Comparison of ENCODE assay signal across 8 cellular contexts in the genomic region with DNA sequence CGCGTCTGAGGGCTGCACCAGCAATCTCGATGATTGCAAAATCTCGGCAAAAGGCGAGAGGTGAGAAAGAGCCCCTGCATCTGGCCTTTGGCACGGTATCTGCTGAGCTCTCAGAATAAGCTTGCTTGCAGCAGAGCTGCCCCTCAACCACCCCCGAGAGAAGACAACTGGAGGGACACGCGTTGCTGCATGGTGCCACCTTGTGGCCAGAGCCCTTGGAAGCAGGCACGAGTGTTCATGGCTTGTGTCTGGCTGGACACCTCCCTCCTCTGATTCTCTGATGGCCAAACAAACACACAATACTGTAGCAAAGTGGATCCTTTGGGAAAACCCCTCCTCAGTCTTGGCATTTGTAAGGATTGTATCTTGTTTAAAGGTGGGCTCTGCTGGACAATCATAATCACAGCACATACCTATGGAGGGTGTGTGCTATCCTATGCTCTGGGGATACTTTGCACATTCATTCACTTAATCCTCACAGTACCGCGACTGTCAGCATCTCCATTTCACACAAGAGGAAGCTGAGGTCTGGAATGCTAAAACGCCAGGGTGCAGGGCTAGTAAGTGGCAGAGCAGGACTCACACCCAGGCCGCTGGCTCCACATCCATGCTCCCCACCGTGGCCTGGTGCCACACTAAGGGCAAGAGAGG.
A peak's percentile ranks its signal among the peaks of the same experiment; 100 is the strongest.
DNase-seq lines count a peak whose midpoint lies in the region; ATAC-seq and TF ChIP-seq lines count a peak whose summit lies in the region.
"Not testable (repeated sequence)": the region's sequence is repeated elsewhere in the genome, so short reads cannot be mapped to it uniquely, and the experiment has no call there.

No MANE protein-coding gene starts in this region.

- not testable (repeated sequence) for H3K4me3 Mint-ChIP-seq in WTC11; osteocyte (ENCODE audit: unreplicated experiment)

- not testable (repeated sequence) for H3K4me3 ChIP-seq in mammary epithelial cell (replicated peaks in 1 of 3; ENCODE audit: insufficient read depth in 1 of 3, low read depth in 2 of 3, low read length in 3 of 3); hepatocyte; testis

- DNase-seq in DMS79 treated with DMSO at 0.1 percent for 48 hours (lab: John Stamatoyannopoulos, UW) (peak; percentile 52), KBM-7 (peak; percentile 67), NCI-H82 (lab: John Stamatoyannopoulos, UW) (peak; percentile 90), WTC11 (ENCODE audit: low spot score) (peak; percentile 85), mammary epithelial cell (peak; percentile 36), hepatocyte (ENCODE audit: low spot score) (peak; percentile 82), osteocyte (ENCODE audit: extremely low spot score, unreplicated experiment) (peak; percentile 91), testis (peak; percentile 93)

- TF ChIP-seq CTCF in WTC11 (IDR thresholded peaks at IDR 0.05): peak; percentile 62
- peak; percentile 47 to 74 for TF ChIP-seq CTCF in mammary epithelial cell (conservative IDR thresholded peaks at IDR 0.05 in 1 of 2, IDR thresholded peaks at IDR 0.05 in 1 of 2; ENCODE audit: extremely low read depth in 1 of 2, insufficient read depth in 1 of 2, low read depth in 1 of 2, low read length in 2 of 2)
- TF ChIP-seq CTCF in hepatocyte (IDR thresholded peaks at IDR 0.05; ENCODE audit: poor library complexity): peak; percentile 74
- TF ChIP-seq CTCF in osteocyte (IDR thresholded peaks at IDR 0.05): peak; percentile 80
- TF ChIP-seq CTCF in testis (IDR thresholded peaks at IDR 0.05): peak; percentile 66 to 79 (median 72)

- H3K4me1 ChIP-seq in mammary epithelial cell (ENCODE audit: insufficient read depth, low read length); hepatocyte (ENCODE audit: insufficient read depth): not testable (repeated sequence)
- peaks cover 19% of the 10 kb centered on the region for H3K4me1 ChIP-seq in testis

- H3K27me3 Mint-ChIP-seq in WTC11 (ENCODE audit: low read depth); osteocyte (ENCODE audit: unreplicated experiment): not testable (repeated sequence)

- TF ChIP-seq POLR2A in testis (IDR thresholded peaks at IDR 0.05): not testable (repeated sequence)

- intact Hi-C loops in mammary epithelial cell (cut with micrococcal nuclease) (loop anchor here (1.0 to 5.0 kb wide), 2 partner anchors 67 to 132 kb away; a partner anchor contains a TSS), testis (cut with DNase I; ENCODE audit: low total_unique reads) (loop anchor here (5.0 kb wide), 1 partner anchor 67 kb away; no protein-coding TSS in a partner anchor)

- H3K4me2 ChIP-seq in mammary epithelial cell (ENCODE audit: insufficient read depth, low read depth, low read length); hepatocyte: not testable (repeated sequence)

- H3K27me3 ChIP-seq in mammary epithelial cell (ENCODE audit: insufficient read depth, low read length); hepatocyte; testis: not testable (repeated sequence)

- not testable (repeated sequence) for H4K20me1 ChIP-seq in mammary epithelial cell (ENCODE audit: insufficient read depth, low read length); hepatocyte (ENCODE audit: insufficient read depth, poor library complexity, severe bottlenecking)

- peaks cover 13% of the 10 kb centered on the region for H3K36me3 ChIP-seq in mammary epithelial cell (ENCODE audit: insufficient read depth, low read length)
- H3K36me3 ChIP-seq in hepatocyte (replicated peaks; ENCODE audit: insufficient read depth, low read depth); testis (ENCODE audit: low read depth, missing control alignments): not testable (repeated sequence)

- in situ Hi-C loops in KBM-7 (cut with MboI; ENCODE audit: low pct_unique_long_range_greater_than_20kb, low sequenced_read_pairs): not testable (repeated sequence)
- in situ Hi-C loops in mammary epithelial cell (cut with MboI; ENCODE audit: low sequenced_read_pairs in 2 of 2): loop anchor here in 1 of 2 donors (10.0 kb wide), 1 partner anchor 64 kb away; no protein-coding TSS in a partner anchor

- not testable (repeated sequence) for H3K79me2 ChIP-seq in mammary epithelial cell (ENCODE audit: insufficient read depth, low read length); hepatocyte

- H3K9me3 Mint-ChIP-seq in WTC11; osteocyte (ENCODE audit: unreplicated experiment): not testable (repeated sequence)

- POLR2A ChIA-PET in WTC11 (lab: Charles Lee): not testable (repeated sequence)

- not testable (repeated sequence) for BruUV-seq in mammary epithelial cell (replicated peaks; lab: Mats Ljungman, UMichigan)

- H3K9ac ChIP-seq in mammary epithelial cell (ENCODE audit: insufficient read depth, low read length): not testable (repeated sequence)

- H3K9me2 ChIP-seq in hepatocyte (replicated peaks; ENCODE audit: insufficient read depth): not testable (repeated sequence)

- H3K27ac Mint-ChIP-seq in WTC11; osteocyte (ENCODE audit: unreplicated experiment): not testable (repeated sequence)

- dilution Hi-C loops in mammary epithelial cell (cut with HindIII; ENCODE audit: low sequenced_read_pairs): loop anchor here (5.0 kb wide), 1 partner anchor 52 kb away; no protein-coding TSS in a partner anchor

- H3K4me1 Mint-ChIP-seq in WTC11: not testable (repeated sequence)
- peaks cover 58% of the 10 kb centered on the region for H3K4me1 Mint-ChIP-seq in osteocyte (ENCODE audit: unreplicated experiment)

- not testable (repeated sequence) for H3K36me3 Mint-ChIP-seq in WTC11; osteocyte (ENCODE audit: unreplicated experiment)

- 27% methylated on average over 13 of the region's 15 CpGs for WGBS in mammary epithelial cell (ENCODE audit: low coverage, missing lambda C conversion rate)
- 37% methylated on average over 15 of the region's 15 CpGs for WGBS in hepatocyte (ENCODE audit: low lambda C conversion rate, missing lambda C conversion rate)
- 29 to 38% methylated on average over 11 to 12 of the region's 15 CpGs for WGBS in testis, 2 donors

- not testable (repeated sequence) for H2AFZ ChIP-seq in mammary epithelial cell (ENCODE audit: low read depth, low read length); hepatocyte

- H3K27ac ChIP-seq in mammary epithelial cell (ENCODE audit: insufficient read depth, low read depth, low read length): not testable (repeated sequence)
- H3K27ac ChIP-seq in hepatocyte: peak overlapping the region; percentile 27
- H3K27ac ChIP-seq in testis: peak overlapping the region; percentile 74 to 83

- CTCF ChIA-PET in WTC11 (lab: Charles Lee): interaction anchor here (0.6 to 2.7 kb wide), 18 partner anchors 10 to 579 kb away, joined by 3 to 64 read pairs (median 4); a partner anchor contains a TSS
- CTCF ChIA-PET in mammary epithelial cell (lab: Charles Lee; ENCODE audit: low non-redundant PET): interaction anchor here (0.6 kb wide), 1 partner anchor 230 kb away, joined by 3 read pairs; no protein-coding TSS in a partner anchor

- ATAC-seq in WTC11: peak; percentile 80

- not testable (repeated sequence) for H3K9me3 ChIP-seq in mammary epithelial cell (replicated peaks; ENCODE audit: insufficient read depth, low read length); hepatocyte (ENCODE audit: low read depth); testis

Comparison
In these comparisons a context has a peak if more than half of its experiments do, and no peak if none do; other contexts are left out.
1. DNase-seq: peak in every context shown above with its lines; median percentile 93 in testis; 91 in osteocyte; 90 in NCI-H82; 85 in WTC11; 82 in hepatocyte; 67 in KBM-7; 52 in DMS79 treated with DMSO at 0.1 percent for 48 hours; 36 in mammary epithelial cell.